11 cellular contexts compared by ENCODE assay signal in genomic region chr5:2738700-2739359, GRCh38. TPM values are rescaled to one million over a fixed set of nuclear protein-coding genes. Genes with fewer than 3 reads are reported as not detected.
DNase-seq lines count a peak whose midpoint lies in the region; ATAC-seq and TF ChIP-seq lines count a peak whose summit lies in the region.
"Had no signal": no experiment of that assay in that cellular context is flagged by ENCODE, and none has a peak within 500 bp of the region (broad histone marks: within the 10 kb centered on the region; RNA-seq: fewer than 3 reads in every experiment).

No MANE protein-coding gene starts in this region.

- H3K27ac ChIP-seq in esophagus squamous epithelium (no peak overlapping the region), mesodermal cell (ENCODE audit: low read depth, low read length, severe bottlenecking) (no peak overlapping the region), vagina (no peak overlapping the region)

- H3K27me3 ChIP-seq in esophagus squamous epithelium (peaks cover 0 to 86% (median 8%) of the 10 kb centered on the region in 4 donors), vagina (peaks cover 9% of the 10 kb centered on the region)

- 17% methylated on average over 16 of the region's 54 CpGs; no CpG with 5 or more reads in 1 of the 2 donors for WGBS in esophagus squamous epithelium, 2 donors
- WGBS in mesodermal cell (ENCODE audit: insufficient coverage in 2 of 2), 2 experiments, result 27 to 45% methylated on average over 17 to 38 of the region's 54 CpGs

- H3K4me3 ChIP-seq in esophagus squamous epithelium (peak overlapping the region; percentile 52 to 72 (median 64)), mesodermal cell (ENCODE audit: extremely low read depth, insufficient read depth, low read length, poor library complexity, severe bottlenecking) (peak overlapping the region; percentile 45), vagina (peak overlapping the region; percentile 40 to 48)

- ATAC-seq in Right ventricle myocardium inferior (peak; percentile 8), left ventricle myocardium superior (no peak), GM19455 (IDR thresholded peaks at IDR 0.05; ENCODE audit: unreplicated experiment) (no peak)
- ATAC-seq: activated CD4-positive, alpha-beta T cell treated with anti-CD3 and anti-CD28 coated beads for 36 hours had no signal

- TF ChIP-seq CTCF in esophagus squamous epithelium (IDR thresholded peaks at IDR 0.05), result no peak
- TF ChIP-seq CTCF in vagina (IDR thresholded peaks at IDR 0.05), result no peak

- H3K36me3 ChIP-seq in esophagus squamous epithelium, result no peaks in the 10 kb centered on the region
- peaks cover under 1% of the 10 kb centered on the region for H3K36me3 ChIP-seq in mesodermal cell (ENCODE audit: control insufficient read depth, insufficient read depth, low read length)
- H3K36me3 ChIP-seq in vagina, result no peaks in the 10 kb centered on the region

- H3K4me1 ChIP-seq in esophagus squamous epithelium, result peaks cover 3 to 29% (median 7%) of the 10 kb centered on the region in 3 donors
- peaks cover 5% of the 10 kb centered on the region for H3K4me1 ChIP-seq in mesodermal cell (ENCODE audit: control insufficient read depth, insufficient read depth, low read length, poor library complexity, severe bottlenecking)
- peaks cover 14% of the 10 kb centered on the region for H3K4me1 ChIP-seq in vagina

- DNase-seq in Right ventricle myocardium inferior (ENCODE audit: missing footprints), result no peak
- DNase-seq in left ventricle myocardium superior, result no peak
- DNase-seq in esophagus squamous epithelium (lab: John Stamatoyannopoulos, UW), result no peak
- no peak for DNase-seq in vagina (ENCODE audit: extremely low spot score in 2 of 2)
- DNase-seq in NK-92 (lab: John Stamatoyannopoulos, UW; ENCODE audit: unreplicated experiment), result no peak
- no peak for DNase-seq in activated effector memory CD4-positive, alpha-beta T cell treated with Interleukin-2 at 50 U/mL for 16 hours
- DNase-seq: activated CD4-positive, alpha-beta T cell treated with anti-CD3 and anti-CD28 coated beads for 36 hours; NCI-H2107 had no signal

- intact Hi-C loops in Right ventricle myocardium inferior (cut with DNase I), result no loop called here
- intact Hi-C loops in left ventricle myocardium superior (cut with micrococcal nuclease), result no loop called here
- intact Hi-C loops in esophagus squamous epithelium (cut with DNase I), result no loop called here
- intact Hi-C loops in vagina (cut with DNase I), result no loop called here

- H3K9me3 ChIP-seq in esophagus squamous epithelium (no peaks in the 10 kb centered on the region), mesodermal cell (ENCODE audit: control insufficient read depth, low read length) (no peaks in the 10 kb centered on the region), vagina (no peaks in the 10 kb centered on the region)

- no peak for TF ChIP-seq POLR2A in esophagus squamous epithelium (IDR thresholded peaks at IDR 0.05)
- no peak for TF ChIP-seq POLR2A in vagina (IDR thresholded peaks at IDR 0.05)

RNA-seq across cellular contexts. Expression of gene IRX2, which starts 12.6 kb away (rescaled TPM):
- total RNA-seq in Right ventricle myocardium inferior, result 7.3 TPM
- 3.1 TPM for total RNA-seq in left ventricle myocardium superior
- 1 to 10 TPM; 5.0 to 7.6 (median 6.0) TPM for total RNA-seq in esophagus squamous epithelium
- 8.4 TPM for polyA plus RNA-seq in mesodermal cell (2013, experiment 1 of 2)
- 10.7 TPM for polyA plus RNA-seq in mesodermal cell (2013, experiment 2 of 2)
- 3.7 TPM for total RNA-seq in vagina
- total RNA-seq: activated CD4-positive, alpha-beta T cell treated with anti-CD3 and anti-CD28 coated beads for 36 hours had no signal
- polyA plus RNA-seq: AG04450 had no signal
